In genomic region chr6:41682056-41682477, GRCh38 we compare ENCODE assay signal across 8 cellular contexts. TPM values are rescaled to one million over a fixed set of nuclear protein-coding genes. Genes with fewer than 3 reads are reported as not detected.
DNase-seq lines count a peak whose midpoint lies in the region; ATAC-seq and TF ChIP-seq lines count a peak whose summit lies in the region.

No MANE protein-coding gene starts in this region.

- peaks cover 0 to 13% (median 8%) of the 10 kb centered on the region in 3 experiments for H3K27me3 ChIP-seq in neuronal stem cell (ENCODE audit: control insufficient read depth in 3 of 3, insufficient read depth in 3 of 3, low read depth in 1 of 3, low read length in 3 of 3)

- H4K91ac ChIP-seq in neuronal stem cell (ENCODE audit: low read depth, low read length, poor library complexity): no peak overlapping the region

- H3K4me3 Mint-ChIP-seq in activated T-helper 1 cell treated with anti-CD3 and anti-CD28 coated beads, Interleukin-12 subunit alpha, Interleukin-12 subunit beta, Interleukin-2, Interleukin-4 antibody, amounts not matched to agents 30 ng/mL and 10 ng/mL and 1 ng/mL, durations not matched to agents 14 hours and 24 hours and 36 hours: peak overlapping the region; percentile 30

- no peak overlapping the region for H3K4ac ChIP-seq in neuronal stem cell (ENCODE audit: low read length)

- no peak overlapping the region for H3K18ac ChIP-seq in neuronal stem cell (ENCODE audit: low read length)

- ATAC-seq in GM19023 (IDR thresholded peaks at IDR 0.05; ENCODE audit: unreplicated experiment): peak; percentile 37

- H3K4me3 ChIP-seq in AG09309 (ENCODE audit: control insufficient read depth, low read depth, low read length): no peak overlapping the region
- no peak overlapping the region for H3K4me3 ChIP-seq in LNCaP clone FGC (ENCODE audit: low read depth, low read length)
- H3K4me3 ChIP-seq in fibroblast of the aortic adventitia (ENCODE audit: low read depth, low read length): no peak overlapping the region
- H3K4me3 ChIP-seq in neuronal stem cell (ENCODE audit: low read length in 2 of 2): no peak overlapping the region

- no peak overlapping the region for H3K27ac ChIP-seq in neuronal stem cell (replicated peaks; ENCODE audit: low read length)

- no peak overlapping the region for H3K9ac ChIP-seq in neuronal stem cell (ENCODE audit: low read depth, low read length, poor library complexity)

- no CpG with 5 or more reads among the region's 9 CpGs for WGBS in neuronal stem cell (ENCODE audit: extremely low coverage in 2 of 2, insufficient read length in 2 of 2, insufficient replicate concordance in 1 of 2), 2 donors

- intact Hi-C loops in activated T-helper 1 cell treated with anti-CD3 and anti-CD28 coated beads, Interleukin-12 subunit alpha, Interleukin-12 subunit beta, Interleukin-2, Interleukin-4 antibody, amounts not matched to agents 30 ng/mL and 10 ng/mL and 1 ng/mL, durations not matched to agents 14 hours and 24 hours and 36 hours (cut with micrococcal nuclease): loop anchor here (1.0 to 5.0 kb wide), 5 partner anchors 95 to 375 kb away; partner anchors contain the start of gene TOMM6

- H3K4me1 Mint-ChIP-seq in activated T-helper 1 cell treated with anti-CD3 and anti-CD28 coated beads, Interleukin-12 subunit alpha, Interleukin-12 subunit beta, Interleukin-2, Interleukin-4 antibody, amounts not matched to agents 30 ng/mL and 10 ng/mL and 1 ng/mL, durations not matched to agents 14 hours and 24 hours and 36 hours (ENCODE audit: low read depth): peaks cover 6% of the 10 kb centered on the region

- TF ChIP-seq CTCF in AG09309 (IDR thresholded peaks at IDR 0.05; ENCODE audit: control insufficient read depth, insufficient read depth, low read depth, low read length, missing control alignments) (peak; percentile 92), LNCaP clone FGC (IDR thresholded peaks at IDR 0.05; ENCODE audit: control insufficient read depth, extremely low read depth, insufficient read depth) (peak; percentile 94), fibroblast of the aortic adventitia (IDR thresholded peaks at IDR 0.05; ENCODE audit: insufficient read depth, low read length) (peak; percentile 90)

- no peak overlapping the region for H3K4me2 ChIP-seq in neuronal stem cell (ENCODE audit: insufficient read depth, low read length, poor library complexity, severe bottlenecking)

- H3K9me3 ChIP-seq in neuronal stem cell (replicated peaks in 1 of 2; ENCODE audit: control insufficient read depth in 2 of 2, insufficient read depth in 1 of 2, low read depth in 1 of 2, low read length in 2 of 2): no peaks in the 10 kb centered on the region

- H3K36me3 Mint-ChIP-seq in activated T-helper 1 cell treated with anti-CD3 and anti-CD28 coated beads, Interleukin-12 subunit alpha, Interleukin-12 subunit beta, Interleukin-2, Interleukin-4 antibody, amounts not matched to agents 30 ng/mL and 10 ng/mL and 1 ng/mL, durations not matched to agents 14 hours and 24 hours and 36 hours (ENCODE audit: low read depth): no peaks in the 10 kb centered on the region

- no peak overlapping the region for H3K23ac ChIP-seq in neuronal stem cell (ENCODE audit: low read depth, low read length, poor library complexity)

- H2BK120ac ChIP-seq in neuronal stem cell (ENCODE audit: low read depth, low read length): no peak overlapping the region

- no peak overlapping the region for H2AK5ac ChIP-seq in neuronal stem cell (ENCODE audit: low read depth, low read length)

- peaks cover 1% of the 10 kb centered on the region for H3K27me3 Mint-ChIP-seq in activated T-helper 1 cell treated with anti-CD3 and anti-CD28 coated beads, Interleukin-12 subunit alpha, Interleukin-12 subunit beta, Interleukin-2, Interleukin-4 antibody, amounts not matched to agents 30 ng/mL and 10 ng/mL and 1 ng/mL, durations not matched to agents 14 hours and 24 hours and 36 hours (ENCODE audit: insufficient read depth)

- peak overlapping the region; percentile 67 for H2AFZ ChIP-seq in neuronal stem cell (ENCODE audit: low read length)

- H3K4me1 ChIP-seq in neuronal stem cell (ENCODE audit: control insufficient read depth in 2 of 2, insufficient read depth in 1 of 2, low read depth in 1 of 2, low read length in 2 of 2): peaks cover 18 to 22% of the 10 kb centered on the region in 2 donors

- H2BK12ac ChIP-seq in neuronal stem cell (ENCODE audit: low read length): no peak overlapping the region

- DNase-seq in AG09309 (ENCODE audit: low read depth): peak; percentile 62
- peak; percentile 68 for DNase-seq in LNCaP clone FGC (ENCODE audit: low read depth)
- peak; percentile 81 for DNase-seq in RPMI8226
- DNase-seq in activated T-helper 1 cell treated with anti-CD3 and anti-CD28 coated beads, Interleukin-12 subunit alpha, Interleukin-12 subunit beta, Interleukin-2, Interleukin-4 antibody, amounts not matched to agents 30 ng/mL and 10 ng/mL and 1 ng/mL, durations not matched to agents 14 hours and 24 hours and 36 hours (ENCODE audit: low spot score): peak; percentile 47
- DNase-seq in fibroblast of the aortic adventitia (ENCODE audit: low read depth): peak; percentile 86
- DNase-seq in neuronal stem cell (ENCODE audit: low spot score): peak; percentile 88
- DNase-seq in stromal cell of bone marrow (ENCODE audit: low read depth): peak; percentile 72

- no peaks in the 10 kb centered on the region for H3K79me1 ChIP-seq in neuronal stem cell (ENCODE audit: low read depth, low read length)

- H2BK15ac ChIP-seq in neuronal stem cell (ENCODE audit: low read length): no peak overlapping the region

- no peak overlapping the region for H2BK5ac ChIP-seq in neuronal stem cell (ENCODE audit: low read length)

- no peak overlapping the region for H4K8ac ChIP-seq in neuronal stem cell (ENCODE audit: low read depth, low read length)

- H3K9me3 Mint-ChIP-seq in activated T-helper 1 cell treated with anti-CD3 and anti-CD28 coated beads, Interleukin-12 subunit alpha, Interleukin-12 subunit beta, Interleukin-2, Interleukin-4 antibody, amounts not matched to agents 30 ng/mL and 10 ng/mL and 1 ng/mL, durations not matched to agents 14 hours and 24 hours and 36 hours: no peaks in the 10 kb centered on the region

- H3K14ac ChIP-seq in neuronal stem cell (ENCODE audit: low read length): no peak overlapping the region

- no peak overlapping the region for H3K27ac Mint-ChIP-seq in activated T-helper 1 cell treated with anti-CD3 and anti-CD28 coated beads, Interleukin-12 subunit alpha, Interleukin-12 subunit beta, Interleukin-2, Interleukin-4 antibody, amounts not matched to agents 30 ng/mL and 10 ng/mL and 1 ng/mL, durations not matched to agents 14 hours and 24 hours and 36 hours

- H3K36me3 ChIP-seq in neuronal stem cell (replicated peaks in 1 of 2; ENCODE audit: control insufficient read depth in 2 of 2, insufficient read depth in 2 of 2, low read length in 2 of 2): no peaks in the 10 kb centered on the region

RNA-seq across cellular contexts. Expression of gene MDFI, which starts 43.8 kb away (rescaled TPM):
- total RNA-seq in activated T-helper 1 cell treated with anti-CD3 and anti-CD28 coated beads, Interleukin-12 subunit alpha, Interleukin-12 subunit beta, Interleukin-2, Interleukin-4 antibody, amounts not matched to agents 30 ng/mL and 10 ng/mL and 1 ng/mL, durations not matched to agents 14 hours and 24 hours and 36 hours: not detected in 2 replicates
- total RNA-seq in fibroblast of the aortic adventitia (ENCODE audit: low replicate concordance): 0.09 TPM in 1 of 2 replicates, not detected in the other
- 73.1 TPM for polyA plus RNA-seq in neuronal stem cell (2013, experiment 1 of 2)
- polyA plus RNA-seq in neuronal stem cell (2013, experiment 2 of 2): 65.6 TPM

RNA-seq across cellular contexts. Expression of gene TFEB, which starts 53.3 kb away (rescaled TPM):
- 15.6 and 17.2 TPM in 2 replicates for total RNA-seq in activated T-helper 1 cell treated with anti-CD3 and anti-CD28 coated beads, Interleukin-12 subunit alpha, Interleukin-12 subunit beta, Interleukin-2, Interleukin-4 antibody, amounts not matched to agents 30 ng/mL and 10 ng/mL and 1 ng/mL, durations not matched to agents 14 hours and 24 hours and 36 hours
- total RNA-seq in fibroblast of the aortic adventitia (ENCODE audit: low replicate concordance): 5.1 and 6.8 TPM in 2 replicates
- polyA plus RNA-seq in neuronal stem cell (2013, experiment 1 of 2): 1.1 TPM
- polyA plus RNA-seq in neuronal stem cell (2013, experiment 2 of 2): 1.1 TPM
